In genomic region chr17:74859439-74860228, GRCh38 we compare ENCODE assay signal across 8 cellular contexts. TPM values are rescaled to one million over a fixed set of nuclear protein-coding genes. Genes with fewer than 3 reads are reported as not detected.
A peak's percentile ranks its signal among the peaks of the same experiment; 100 is the strongest.
DNase-seq lines count a peak whose midpoint lies in the region; ATAC-seq, FAIRE-seq and TF ChIP-seq lines count a peak whose summit lies in the region.

GRIN2C (minus strand) TSS chr17:74859885; CDS start chr17:74855092, 4,793 bp downstream.

- peaks cover 40% of the 10 kb centered on the region for H3K4me1 ChIP-seq in A549

- CTCF ChIA-PET in A549 (lab: Yijun Ruan, JAX) = interaction anchor here (0.8 to 42.4 kb wide), 9 partner anchors 7 to 104 kb away, joined by 3 to 1302 read pairs (median 7); partner anchors contain the start of genes FDXR, GRIN2C and NAT9
- CTCF ChIA-PET in activated naive CD4-positive, alpha-beta T cell treated with anti-CD3 and anti-CD28 coated beads for 36 hours (lab: Charles Lee) = interaction anchor here (0.9 to 10.0 kb wide), 7 partner anchors 16 to 202 kb away, joined by 3 to 165 read pairs (median 3); no protein-coding TSS in a partner anchor

- peak in 1 of 2 experiments; percentile 18; a peak in 3 of 6 replicates for ATAC-seq in A549
- ATAC-seq in GM21367 (IDR thresholded peaks at IDR 0.05; ENCODE audit: unreplicated experiment) = no peak
- ATAC-seq in GM21619 (IDR thresholded peaks at IDR 0.05; ENCODE audit: unreplicated experiment) = no peak
- ATAC-seq in GM18858 (IDR thresholded peaks at IDR 0.05; ENCODE audit: unreplicated experiment) = no peak

- H3K4me1 Mint-ChIP-seq in activated naive CD4-positive, alpha-beta T cell treated with anti-CD3 and anti-CD28 coated beads for 36 hours (ENCODE audit: low read depth) = peaks cover 15% of the 10 kb centered on the region

- no peak for TF ChIP-seq EP300 in A549 (IDR thresholded peaks at IDR 0.05)

- H3K27me3 Mint-ChIP-seq in activated naive CD4-positive, alpha-beta T cell treated with anti-CD3 and anti-CD28 coated beads for 36 hours (ENCODE audit: low read depth) = peaks cover 51% of the 10 kb centered on the region

- FAIRE-seq in A549 (lab: Jason Lieb, UNC) (no peak), HTR-8/SVneo (lab: Jason Lieb, UNC) (peak; percentile 9)

- peaks cover 5% of the 10 kb centered on the region for H3K36me3 Mint-ChIP-seq in activated naive CD4-positive, alpha-beta T cell treated with anti-CD3 and anti-CD28 coated beads for 36 hours (ENCODE audit: low read depth)

- H3K4me3 ChIP-seq in A549 = peak within 1 kb of the TSS; percentile 39

- peak within 1 kb of the TSS; percentile 90 for H3K4me2 ChIP-seq in A549

- H3K4me3 Mint-ChIP-seq in activated naive CD4-positive, alpha-beta T cell treated with anti-CD3 and anti-CD28 coated beads for 36 hours = peak within 1 kb of the TSS; percentile 32

- intact Hi-C loops in activated naive CD4-positive, alpha-beta T cell treated with anti-CD3 and anti-CD28 coated beads for 36 hours (cut with micrococcal nuclease) = no loop called here

- DNase-seq in A549 (ENCODE audit: low read depth in 1 of 2, low spot score in 1 of 2) = no peak
- DNase-seq in HTR-8/SVneo (ENCODE audit: insufficient read length, low spot score) = no peak
- DNase-seq in activated naive CD4-positive, alpha-beta T cell treated with anti-CD3 and anti-CD28 coated beads for 36 hours = no peak
- DNase-seq in left kidney (ENCODE audit: low read depth, low spot score) = peak; percentile 41
- no peak for DNase-seq in OCI-M2 (lab: John Stamatoyannopoulos, UW; ENCODE audit: unreplicated experiment)

- no peaks in the 10 kb centered on the region for H3K9me3 Mint-ChIP-seq in activated naive CD4-positive, alpha-beta T cell treated with anti-CD3 and anti-CD28 coated beads for 36 hours

- peaks cover 5% of the 10 kb centered on the region; the same call in 2 of the 3 replicates for H3K9me3 ChIP-seq in A549

- TF ChIP-seq POLR2A in A549 (IDR thresholded peaks at IDR 0.05; ENCODE audit: low read length) = no peak

- 4% methylated on average over 20 of the region's 72 CpGs for WGBS in A549 (ENCODE audit: missing lambda C conversion rate)

- H3K27ac Mint-ChIP-seq in activated naive CD4-positive, alpha-beta T cell treated with anti-CD3 and anti-CD28 coated beads for 36 hours = no peak within 1 kb of the TSS

- peak; percentile 82 for TF ChIP-seq CTCF in A549 (IDR thresholded peaks at IDR 0.05)

- TF ChIP-seq RAD21 in A549 (conservative IDR thresholded peaks at IDR 0.05 in 1 of 2, IDR thresholded peaks at IDR 0.05 in 1 of 2) = peak in 1 of 2 experiments; percentile 45; a peak in 3 of 5 replicates

- H3K27ac ChIP-seq in A549 = peak within 1 kb of the TSS in 1 of 2 experiments; percentile 24; a peak in 2 of 6 replicates

- POLR2A ChIA-PET in A549 (lab: Yijun Ruan, JAX) = interaction anchor here (0.6 to 2.3 kb wide), 2 partner anchors 13 to 16 kb away, joined by 4 to 9 read pairs; partner anchors contain the start of gene FDXR

TF ChIP-seq in A549, 52 proteins besides CTCF, POLR2A, EP300 and RAD21:
- no peak for TF ChIP-seq ZC3H11A (IDR thresholded peaks at IDR 0.05)
- no peak for TF ChIP-seq POLR2AphosphoS2 (conservative IDR thresholded peaks at IDR 0.05; ENCODE audit: low read length)
- TF ChIP-seq SMC3 (IDR thresholded peaks at IDR 0.05) = peak; percentile 82
- no peak for TF ChIP-seq CHD2 (IDR thresholded peaks at IDR 0.05; ENCODE audit: low read length, partially characterized antibody)
- no peak for TF ChIP-seq ZSCAN20 (CRISPR knock-in tag; IDR thresholded peaks at IDR 0.05)
TF ChIP-seq in A549: peak in this region for 1.

RNA-seq across cellular contexts. Expression of gene GRIN2C, which starts in this region (rescaled TPM):
- polyA plus RNA-seq in A549 (2011; rRNA removed) (0.15 and 0.17 TPM in 2 replicates), A549 (2017; fragmentation: RNase III; extraction: RNeasy Plus Mini Kit Qiagen cat#74134 plus additional on column Dnase treatment) (0.28 to 0.77 TPM (median 0.40 TPM) in 3 replicates)
- 0.16 and 0.21 TPM in 2 replicates for polyA plus RNA-seq in A549 (2012; cell fraction: cytosol; rRNA removed)
- polyA plus RNA-seq in A549 (2012; cell fraction: nucleus; rRNA removed) = 2.9 and 3.4 TPM in 2 replicates
- 0.24 and 0.45 TPM in 2 replicates for polyA minus RNA-seq in A549 (2011; rRNA and poly(A)+ RNA removed)
- total RNA-seq in activated naive CD4-positive, alpha-beta T cell treated with anti-CD3 and anti-CD28 coated beads for 36 hours = under 1 TPM in 1 of 2 experiments, not detected in 1; 0.07 TPM
